In genomic region chr11:34916014-34916809, GRCh38 we compare ENCODE assay signal across 8 cellular contexts. TPM values are rescaled to one million over a fixed set of nuclear protein-coding genes. Genes with fewer than 3 reads are reported as not detected.
A peak's percentile ranks its signal among the peaks of the same experiment; 100 is the strongest.
DNase-seq lines count a peak whose midpoint lies in the region; ATAC-seq and TF ChIP-seq lines count a peak whose summit lies in the region.

Gene APIP, minus strand, starts transcription at chr11:34916379. Its CDS starts 95 bp downstream, at chr11:34916284.
Gene PDHX, plus strand, starts transcription at chr11:34916618. Its CDS starts 38 bp downstream, at chr11:34916656.

- intact Hi-C loops in left ventricle myocardium superior (cut with micrococcal nuclease) (no loop called here), prostate gland (cut with DNase I) (loop anchor here (10.0 kb wide), 1 partner anchor 481 kb away; the partner anchor contains the start of gene CAT)

- H3K27ac ChIP-seq in angular gyrus (ENCODE audit: low read depth, low read length) (peak within 1 kb of the TSS; percentile 85), prostate gland (peak within 1 kb of the TSS; percentile 98)

- H3K9me3 ChIP-seq in prostate gland, result no peaks in the 10 kb centered on the region

- peak; percentile 69 for DNase-seq in NCI-H187 treated with DMSO at 0.1 percent for 48 hours (lab: John Stamatoyannopoulos, UW)
- DNase-seq in T-helper 2 cell, result peak; percentile 81 to 99 (median 97)
- peak; percentile 98 for DNase-seq in left ventricle myocardium superior
- peak; percentile 99 for DNase-seq in prostate gland (ENCODE audit: low spot score)
- DNase-seq in ureter (ENCODE audit: low spot score), result peak; percentile 100

- peak within 1 kb of the TSS; percentile 58 to 73 for H3K4me3 ChIP-seq in prostate gland

- H3K27me3 ChIP-seq in prostate gland (replicated peaks; ENCODE audit: insufficient read depth), result no peaks in the 10 kb centered on the region

- H3K4me1 ChIP-seq in prostate gland (replicated peaks), result no peaks in the 10 kb centered on the region

- WGBS in prostate gland, result under 1% methylated on average over 70 of the region's 76 CpGs

- peak in 2 of 4 experiments; percentile 17 to 24 for TF ChIP-seq CTCF in prostate gland (IDR thresholded peaks at IDR 0.05)

- TF ChIP-seq POLR2A in GM18505 (IDR thresholded peaks at IDR 0.05; ENCODE audit: borderline replicate concordance, extremely low read depth, insufficient read depth, insufficient read length), result peak; percentile 95
- peak; percentile 99 for TF ChIP-seq POLR2A in prostate gland (IDR thresholded peaks at IDR 0.05)

- ATAC-seq in GM18505 (IDR thresholded peaks at IDR 0.05; ENCODE audit: unreplicated experiment), result peak; percentile 90
- ATAC-seq in HG02970 (IDR thresholded peaks at IDR 0.05; ENCODE audit: low FRiP score, unreplicated experiment), result peak; percentile 91
- peak; percentile 94 for ATAC-seq in left ventricle myocardium superior

- H3K36me3 ChIP-seq in prostate gland, result no peaks in the 10 kb centered on the region

RNA-seq across cellular contexts. Expression of gene APIP, which starts in this region (rescaled TPM):
- total RNA-seq in left ventricle myocardium superior (25.5 TPM), prostate gland (10 to 100 TPM; 23.9 to 33.1 TPM), ureter (34.3 TPM)

RNA-seq across cellular contexts. Expression of gene PDHX, which starts in this region (rescaled TPM):
- total RNA-seq in left ventricle myocardium superior (147 TPM), prostate gland (10 to 100 TPM; 29.1 to 45.2 TPM), ureter (39.4 TPM)

Comparison
In these comparisons a context has a peak if more than half of its experiments do, and no peak if none do; other contexts are left out.
1. Peak in every context shown above with its lines: DNase-seq, ATAC-seq, H3K4me3 ChIP-seq and H3K27ac ChIP-seq.